8 cellular contexts compared by ENCODE assay signal in the genomic region with DNA sequence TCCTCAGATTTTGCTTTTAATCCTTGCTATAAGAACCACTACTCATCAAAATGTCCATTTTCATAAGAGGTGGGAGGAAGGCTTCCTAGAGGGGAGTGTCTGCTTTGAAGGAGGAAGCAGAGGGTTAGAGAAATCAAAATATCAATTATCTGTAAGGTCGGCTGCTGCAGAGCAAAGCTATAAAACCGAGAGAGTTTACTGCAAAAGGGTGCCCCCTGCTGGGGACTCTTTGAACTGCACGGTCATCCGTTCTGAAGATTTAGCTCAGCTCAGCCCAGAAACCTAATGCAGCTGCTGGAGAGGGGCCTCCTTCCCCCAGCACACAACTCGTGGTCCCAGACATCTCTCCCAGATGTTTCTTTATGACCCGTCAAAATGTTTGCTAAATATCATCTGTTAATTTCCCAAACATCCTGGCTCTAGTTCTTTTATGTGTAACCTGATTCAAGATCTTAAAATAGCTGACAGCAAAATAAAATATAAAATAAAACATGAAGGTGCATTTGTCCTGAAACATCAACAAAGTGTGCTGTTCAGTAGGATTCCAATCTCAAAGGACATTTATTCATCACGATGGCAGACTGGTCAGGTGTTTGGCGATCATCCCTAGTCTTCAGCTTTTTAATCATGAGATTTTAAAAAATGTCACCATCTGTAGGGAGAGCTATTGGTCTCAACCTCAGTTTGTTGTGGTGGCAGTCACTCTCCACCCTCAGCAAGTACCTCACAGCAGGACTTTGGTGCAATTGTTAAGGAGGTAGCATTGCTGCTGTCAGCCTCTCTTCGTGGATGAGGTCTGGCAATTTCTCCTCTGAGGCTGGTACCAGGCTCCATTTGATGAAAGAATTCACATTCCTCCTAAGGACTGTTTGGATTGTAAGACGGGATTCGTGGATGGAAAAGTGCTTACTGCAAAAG.
DNase-seq lines count a peak whose midpoint lies in the region; ATAC-seq and TF ChIP-seq lines count a peak whose summit lies in the region.

No MANE protein-coding gene starts in this region.

- peak; percentile 68 for ATAC-seq in GM18861 (IDR thresholded peaks at IDR 0.05; ENCODE audit: unreplicated experiment)
- ATAC-seq in Panc1: peak; percentile 82

- H3K79me2 ChIP-seq in ACC112 (ENCODE audit: control insufficient read depth, insufficient read depth, low read length, unreplicated experiment) (no peaks in the 10 kb centered on the region), KMS-11 (ENCODE audit: insufficient read depth, low read depth) (no peaks in the 10 kb centered on the region)

- H3K27me3 ChIP-seq in ACC112 (ENCODE audit: insufficient read depth, low read length) (no peaks in the 10 kb centered on the region), KMS-11 (ENCODE audit: insufficient read depth, low read depth) (no peaks in the 10 kb centered on the region), Panc1 (ENCODE audit: control insufficient read depth, insufficient read depth, low read length) (no peaks in the 10 kb centered on the region), subcutaneous abdominal adipose tissue (ENCODE audit: control insufficient read depth in 5 of 5, insufficient read depth in 4 of 5, low read length in 5 of 5) (peaks cover 0 to 13% (median 0%) of the 10 kb centered on the region in 5 donors)

- TF ChIP-seq CTCF in KMS-11 (conservative IDR thresholded peaks at IDR 0.05; ENCODE audit: low read depth, low read length): peak; percentile 98
- TF ChIP-seq CTCF in Panc1 (IDR thresholded peaks at IDR 0.05): peak; percentile 91

- H3K9ac ChIP-seq in KMS-11 (no peak overlapping the region), subcutaneous abdominal adipose tissue (ENCODE audit: low read length in 5 of 5) (no peak overlapping the region)

- no peaks in the 10 kb centered on the region for H3K36me3 ChIP-seq in ACC112 (ENCODE audit: insufficient read depth, low read length)
- H3K36me3 ChIP-seq in KMS-11 (ENCODE audit: insufficient read depth): no peaks in the 10 kb centered on the region
- H3K36me3 ChIP-seq in Panc1 (ENCODE audit: control insufficient read depth, insufficient read depth, low read length): no peaks in the 10 kb centered on the region
- H3K36me3 ChIP-seq in subcutaneous abdominal adipose tissue (ENCODE audit: control insufficient read depth in 5 of 5, insufficient read depth in 5 of 5, low read length in 5 of 5): no peaks in the 10 kb centered on the region

- H3K4me2 ChIP-seq in KMS-11: peak overlapping the region; percentile 18; the same call in 1 of the 2 replicates

- no peaks in the 10 kb centered on the region for H3K9me3 ChIP-seq in Panc1 (ENCODE audit: control insufficient read depth, insufficient read depth, low read depth, low read length)
- H3K9me3 ChIP-seq in subcutaneous abdominal adipose tissue (ENCODE audit: control insufficient read depth in 5 of 5, low read length in 5 of 5): no peaks in the 10 kb centered on the region

- POLR2A ChIA-PET in Panc1 (lab: Charles Lee): interaction anchor here (0.6 kb wide), 1 partner anchor 202 kb away, joined by 5 read pairs; no protein-coding TSS in a partner anchor

- BruUV-seq in Panc1 (replicated peaks; lab: Mats Ljungman, UMichigan): no TSS peak

- H2AFZ ChIP-seq in ACC112 (ENCODE audit: low read length, unreplicated experiment) (no peak overlapping the region), KMS-11 (ENCODE audit: low read depth) (peak overlapping the region; percentile 35; the same call in 1 of the 2 replicates)

- DNase-seq in Panc1 (ENCODE audit: low read depth, low spot score): peak; percentile 55
- peak; percentile 84 to 88 for DNase-seq in activated T-cell treated with anti-CD3 and anti-CD28 coated beads, Interleukin-2, amount 50 U/mL, for 48 hours
- DNase-seq in fibroblast of the conjunctiva (ENCODE audit: low read depth): peak; percentile 61
- peak; percentile 27 for DNase-seq in non-pigmented ciliary epithelial cell (ENCODE audit: low read depth)

- H3K4me1 ChIP-seq in ACC112 (ENCODE audit: control insufficient read depth, insufficient read depth, low read length, unreplicated experiment) (peaks cover 14% of the 10 kb centered on the region), KMS-11 (ENCODE audit: low read depth, poor library complexity, severe bottlenecking) (peaks cover 16% of the 10 kb centered on the region), Panc1 (ENCODE audit: control insufficient read depth, insufficient read depth, low read length) (no peaks in the 10 kb centered on the region), subcutaneous abdominal adipose tissue (ENCODE audit: control insufficient read depth in 5 of 5, insufficient read depth in 5 of 5, low read length in 5 of 5) (peaks cover 0 to 19% (median 11%) of the 10 kb centered on the region in 5 donors)

- in situ Hi-C loops in Panc1 (cut with HindIII; ENCODE audit: low pct_unique_long_range_greater_than_20kb, low sequenced_read_pairs): no loop called here

- no peaks in the 10 kb centered on the region for H4K20me1 ChIP-seq in KMS-11 (ENCODE audit: insufficient read depth)

- intact Hi-C loops in Panc1 (cut with micrococcal nuclease; ENCODE audit: unreplicated experiment): loop anchor here (1.0 to 10.0 kb wide), 4 partner anchors 99 to 314 kb away; a partner anchor contains a TSS

- CTCF ChIA-PET in Panc1 (lab: Charles Lee): interaction anchor here (0.5 to 2.6 kb wide), 15 partner anchors 9 to 1006 kb away, joined by 3 to 37 read pairs (median 5); no protein-coding TSS in a partner anchor

- H3K27ac ChIP-seq in ACC112 (ENCODE audit: low read depth, low read length) (peak overlapping the region; percentile 45), KMS-11 (no peak overlapping the region), Panc1 (ENCODE audit: low read length) (no peak overlapping the region), subcutaneous abdominal adipose tissue (ENCODE audit: low read depth, low read length) (peak overlapping the region; percentile 17)

- H3K4me3 ChIP-seq in ACC112 (ENCODE audit: low read depth, low read length) (no peak overlapping the region), KMS-11 (IDR thresholded peaks at IDR 0.05; ENCODE audit: insufficient read depth, low read depth, low read length) (no peak overlapping the region), Panc1 (ENCODE audit: low read depth in 2 of 2, low read length in 2 of 2) (no peak overlapping the region), subcutaneous abdominal adipose tissue (ENCODE audit: low read depth in 1 of 5, low read length in 5 of 5) (no peak overlapping the region)

Comparison
In these comparisons a context has a peak if more than half of its experiments do, and no peak if none do; other contexts are left out.
1. H3K27ac ChIP-seq: peak in ACC112 (single experiment) and subcutaneous abdominal adipose tissue (single experiment); none in KMS-11 (single experiment) and Panc1 (single experiment).
2. DNase-seq: peak in every context shown above with its lines; median percentile 86 in activated T-cell treated with anti-CD3 and anti-CD28 coated beads, Interleukin-2, amount 50 U/mL, for 48 hours; 61 in fibroblast of the conjunctiva; 55 in Panc1; 27 in non-pigmented ciliary epithelial cell.